Comparison of ENCODE assay signal across 10 cellular contexts in the genomic region with DNA sequence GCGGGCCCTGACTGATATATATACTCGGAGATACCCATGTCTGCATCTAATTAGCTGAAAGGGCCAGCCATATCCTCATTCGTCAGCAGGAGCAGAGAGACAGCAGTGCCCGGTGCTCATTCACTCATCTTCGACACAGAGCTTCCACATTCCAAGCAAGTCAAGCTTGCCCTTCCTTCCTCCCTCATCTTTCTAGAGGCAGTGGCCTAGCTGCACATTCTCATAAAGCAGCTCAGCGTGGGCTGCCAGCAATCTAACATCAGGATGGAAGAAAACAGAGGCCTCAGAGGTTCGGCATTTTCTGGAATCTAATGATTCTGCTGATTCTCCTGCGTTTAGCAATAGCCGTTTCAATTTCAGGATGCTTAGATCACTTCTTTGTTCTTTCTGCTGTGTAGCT.
DNase-seq lines count a peak whose midpoint lies in the region; ATAC-seq and TF ChIP-seq lines count a peak whose summit lies in the region.
"Had no signal": no experiment of that assay in that cellular context is flagged by ENCODE, and none has a peak within 500 bp of the region (broad histone marks: within the 10 kb centered on the region; RNA-seq: fewer than 3 reads in every experiment).

No MANE protein-coding gene starts in this region.

- H4K20me1 ChIP-seq in OCI-LY3 (ENCODE audit: insufficient read depth, low read length), result no peaks in the 10 kb centered on the region
- no peaks in the 10 kb centered on the region for H4K20me1 ChIP-seq in MM.1S (ENCODE audit: insufficient read depth, low read length)

- no peaks in the 10 kb centered on the region for H3K27me3 Mint-ChIP-seq in activated CD8-positive, alpha-beta T cell treated with anti-CD3 and anti-CD28 coated beads, Interleukin-2, amount 10 ng/mL, durations not matched to agents 7 days and 5 days (ENCODE audit: low read depth)
- H3K27me3 Mint-ChIP-seq: stimulated activated naive CD8-positive, alpha-beta T cell treated with anti-CD3 and anti-CD28 coated beads, Interleukin-15, amount 100 ng/mL, for 72 hours had no signal

- H3K36me3 Mint-ChIP-seq in activated CD8-positive, alpha-beta T cell treated with anti-CD3 and anti-CD28 coated beads, Interleukin-2, amount 10 ng/mL, durations not matched to agents 7 days and 5 days (ENCODE audit: low read depth), result no peaks in the 10 kb centered on the region

- DNase-seq in dermis blood vessel endothelial cell, result peak; percentile 64
- no peak for DNase-seq in upper lobe of left lung
- no peak for DNase-seq in NAMALWA (ENCODE audit: low spot score)
- no peak for DNase-seq in activated CD8-positive, alpha-beta T cell treated with anti-CD3 and anti-CD28 coated beads, Interleukin-2, amount 10 ng/mL, durations not matched to agents 7 days and 5 days
- no peak for DNase-seq in MM.1S
- DNase-seq: activated T-cell treated with anti-CD3 and anti-CD28 coated beads for 4 hours; NCI-H748 treated with DMSO at 0.1 percent for 48 hours; stimulated activated naive CD8-positive, alpha-beta T cell treated with anti-CD3 and anti-CD28 coated beads, Interleukin-15, amount 100 ng/mL, for 72 hours had no signal

- H2AFZ ChIP-seq in OCI-LY3 (ENCODE audit: low read depth, low read length) (0 out of 2 replicates have a peak overlapping the region, but pooled peaks have one; percentile 15), MM.1S (ENCODE audit: low read length) (no peak overlapping the region)

- H3K27me3 ChIP-seq in OCI-LY3 (ENCODE audit: low read depth, low read length) (no peaks in the 10 kb centered on the region), mucosa of stomach (ENCODE audit: control insufficient read depth, insufficient read depth, low read length) (no peaks in the 10 kb centered on the region), upper lobe of left lung (no peaks in the 10 kb centered on the region), MM.1S (replicated peaks; ENCODE audit: insufficient read depth, low read length) (no peaks in the 10 kb centered on the region)

- H3K4me3 ChIP-seq in OCI-LY3 (ENCODE audit: low read length), result no peak overlapping the region
- H3K4me3 ChIP-seq in mucosa of stomach (ENCODE audit: low read length), result no peak overlapping the region
- H3K4me3 ChIP-seq in upper lobe of left lung, result no peak overlapping the region
- H3K4me3 ChIP-seq in MM.1S (ENCODE audit: low read length), result no peak overlapping the region

- H3K27ac ChIP-seq in OCI-LY3 (ENCODE audit: low read length), result no peak overlapping the region
- H3K27ac ChIP-seq in upper lobe of left lung, result peak overlapping the region; percentile 59 to 78 (median 69)
- H3K27ac ChIP-seq in MM.1S (ENCODE audit: low read length), result no peak overlapping the region

- TF ChIP-seq EP300 in upper lobe of left lung (IDR thresholded peaks at IDR 0.05), result no peak

- H3K9me3 Mint-ChIP-seq in activated CD8-positive, alpha-beta T cell treated with anti-CD3 and anti-CD28 coated beads, Interleukin-2, amount 10 ng/mL, durations not matched to agents 7 days and 5 days (ENCODE audit: insufficient read depth), result no peaks in the 10 kb centered on the region
- H3K9me3 Mint-ChIP-seq: stimulated activated naive CD8-positive, alpha-beta T cell treated with anti-CD3 and anti-CD28 coated beads, Interleukin-15, amount 100 ng/mL, for 72 hours had no signal

- H3K9ac ChIP-seq in OCI-LY3 (ENCODE audit: low read length) (no peak overlapping the region), mucosa of stomach (ENCODE audit: low read length) (peak overlapping the region; percentile 42), MM.1S (ENCODE audit: low read length) (no peak overlapping the region)

- TF ChIP-seq POLR2A in upper lobe of left lung (IDR thresholded peaks at IDR 0.05), result no peak

- H3K4me2 ChIP-seq in OCI-LY3 (ENCODE audit: low read length) (peak overlapping the region; percentile 4; the same call in 1 of the 2 replicates), MM.1S (ENCODE audit: low read depth, low read length) (no peak overlapping the region)

- H3K27ac Mint-ChIP-seq in activated CD8-positive, alpha-beta T cell treated with anti-CD3 and anti-CD28 coated beads, Interleukin-2, amount 10 ng/mL, durations not matched to agents 7 days and 5 days, result no peak overlapping the region

- no peak for TF ChIP-seq CTCF in OCI-LY3 (IDR thresholded peaks at IDR 0.05; ENCODE audit: low read depth, low read length)
- TF ChIP-seq CTCF in upper lobe of left lung (IDR thresholded peaks at IDR 0.05), result no peak
- no peak for TF ChIP-seq CTCF in MM.1S (IDR thresholded peaks at IDR 0.05; ENCODE audit: low read length)

- no peaks in the 10 kb centered on the region for H3F3A ChIP-seq in MM.1S (ENCODE audit: insufficient read depth, low read length)

- POLR2A ChIA-PET in activated CD8-positive, alpha-beta T cell treated with anti-CD3 and anti-CD28 coated beads, Interleukin-2, amount 10 ng/mL, durations not matched to agents 7 days and 5 days (lab: Charles Lee), result no interaction called here

- H3K9me3 ChIP-seq in OCI-LY3 (ENCODE audit: insufficient read depth, low read length) (no peaks in the 10 kb centered on the region), mucosa of stomach (ENCODE audit: control insufficient read depth, low read length) (no peaks in the 10 kb centered on the region), upper lobe of left lung (no peaks in the 10 kb centered on the region), MM.1S (replicated peaks; ENCODE audit: insufficient read depth, low read length) (no peaks in the 10 kb centered on the region)

- H3K36me3 ChIP-seq in OCI-LY3 (replicated peaks; ENCODE audit: low read depth, low read length) (no peaks in the 10 kb centered on the region), mucosa of stomach (ENCODE audit: control insufficient read depth, insufficient read depth, low read length) (no peaks in the 10 kb centered on the region), upper lobe of left lung (no peaks in the 10 kb centered on the region), MM.1S (replicated peaks; ENCODE audit: insufficient read depth, low read length) (no peaks in the 10 kb centered on the region)

- H3K9me2 ChIP-seq in MM.1S (replicated peaks; ENCODE audit: insufficient read depth, low read length), result no peaks in the 10 kb centered on the region

- no peak overlapping the region for H3K4me3 Mint-ChIP-seq in activated CD8-positive, alpha-beta T cell treated with anti-CD3 and anti-CD28 coated beads, Interleukin-2, amount 10 ng/mL, durations not matched to agents 7 days and 5 days
- H3K4me3 Mint-ChIP-seq: stimulated activated naive CD8-positive, alpha-beta T cell treated with anti-CD3 and anti-CD28 coated beads, Interleukin-15, amount 100 ng/mL, for 72 hours had no signal

- no peak for ATAC-seq in upper lobe of left lung (ENCODE audit: low FRiP score in 2 of 2)
- no peak for ATAC-seq in activated CD8-positive, alpha-beta T cell treated with anti-CD3 and anti-CD28 coated beads, Interleukin-2, amount 10 ng/mL, durations not matched to agents 7 days and 5 days
- ATAC-seq: stimulated activated naive CD8-positive, alpha-beta T cell treated with anti-CD3 and anti-CD28 coated beads, Interleukin-15, amount 100 ng/mL, for 72 hours had no signal

- H3K4me1 Mint-ChIP-seq in activated CD8-positive, alpha-beta T cell treated with anti-CD3 and anti-CD28 coated beads, Interleukin-2, amount 10 ng/mL, durations not matched to agents 7 days and 5 days (ENCODE audit: low read depth), result no peaks in the 10 kb centered on the region
- H3K4me1 Mint-ChIP-seq: stimulated activated naive CD8-positive, alpha-beta T cell treated with anti-CD3 and anti-CD28 coated beads, Interleukin-15, amount 100 ng/mL, for 72 hours had no signal

- CTCF ChIA-PET in activated CD8-positive, alpha-beta T cell treated with anti-CD3 and anti-CD28 coated beads, Interleukin-2, amount 10 ng/mL, durations not matched to agents 7 days and 5 days (lab: Charles Lee), result interaction anchor here (2.9 kb wide), 1 partner anchor 12 kb away, joined by 13 read pairs; no protein-coding TSS in a partner anchor

- H3K79me2 ChIP-seq in OCI-LY3 (ENCODE audit: low read length), result no peaks in the 10 kb centered on the region
- no peaks in the 10 kb centered on the region for H3K79me2 ChIP-seq in MM.1S (ENCODE audit: low read length)

- H3K4me1 ChIP-seq in OCI-LY3 (ENCODE audit: low read length), result peaks cover 27% of the 10 kb centered on the region
- H3K4me1 ChIP-seq in mucosa of stomach (ENCODE audit: control insufficient read depth, insufficient read depth, low read length), result peaks cover 91% of the 10 kb centered on the region
- H3K4me1 ChIP-seq in upper lobe of left lung, result peaks cover 73 to 77% (median 74%) of the 10 kb centered on the region in 4 donors
- peaks cover 4% of the 10 kb centered on the region; the same call in 1 of the 2 replicates for H3K4me1 ChIP-seq in MM.1S (ENCODE audit: low read length)

- 45 to 57% methylated on average over 9 of the region's 9 CpGs for WGBS in upper lobe of left lung, 2 donors

Comparison
In these comparisons a context has a peak if more than half of its experiments do, and no peak if none do; other contexts are left out.
1. H3K27ac ChIP-seq: peak in upper lobe of left lung (4 of 4); none in OCI-LY3 (single experiment) and MM.1S (single experiment).